Comparison of ENCODE assay signal across 8 cellular contexts in the genomic region with DNA sequence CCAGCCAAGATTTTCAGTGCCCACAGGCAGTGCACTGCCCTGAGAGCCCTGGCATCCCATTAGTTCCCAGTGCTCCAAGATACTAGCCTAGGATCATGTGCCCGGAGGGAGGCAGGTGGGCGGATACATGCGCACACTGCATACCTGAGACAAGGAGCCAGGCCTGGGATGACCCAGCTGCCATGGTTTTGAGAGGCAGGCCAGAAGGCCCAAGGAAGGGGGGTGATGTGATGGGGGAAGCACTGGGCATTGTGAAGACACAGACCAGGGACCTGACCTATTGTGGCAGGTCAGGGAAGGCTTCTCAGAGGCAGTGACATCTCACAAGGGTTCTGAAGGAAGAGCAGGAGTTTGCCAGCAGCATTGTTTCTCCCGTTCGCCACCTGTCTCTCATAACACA. TPM values are rescaled to one million over a fixed set of nuclear protein-coding genes. Genes with fewer than 3 reads are reported as not detected.
DNase-seq lines count a peak whose midpoint lies in the region; ATAC-seq and TF ChIP-seq lines count a peak whose summit lies in the region.

No MANE protein-coding gene starts in this region.

- no peaks in the 10 kb centered on the region for H3K27me3 Mint-ChIP-seq in activated naive CD8-positive, alpha-beta T cell treated with anti-CD3 and anti-CD28 coated beads, Interleukin-2, amount 50 U/mL, for 24 hours

- H3K36me3 Mint-ChIP-seq in activated naive CD8-positive, alpha-beta T cell treated with anti-CD3 and anti-CD28 coated beads, Interleukin-2, amount 50 U/mL, for 24 hours (ENCODE audit: low read depth) = peaks cover 71% of the 10 kb centered on the region

- H3K36me3 ChIP-seq in left ventricle myocardium inferior (peaks cover 51% of the 10 kb centered on the region), right lobe of liver (peaks cover 19 to 44% (median 26%) of the 10 kb centered on the region in 4 donors), urinary bladder (ENCODE audit: insufficient read depth) (peaks cover 2% of the 10 kb centered on the region)

- TF ChIP-seq POLR2A in right lobe of liver (IDR thresholded peaks at IDR 0.05) = peak; percentile 6

- TF ChIP-seq CTCF in left ventricle myocardium inferior (IDR thresholded peaks at IDR 0.05; ENCODE audit: borderline replicate concordance) (no peak), right lobe of liver (IDR thresholded peaks at IDR 0.05) (no peak)

- H3K27me3 ChIP-seq in left ventricle myocardium inferior (ENCODE audit: low read depth) (no peaks in the 10 kb centered on the region), right lobe of liver (no peaks in the 10 kb centered on the region)

- DNase-seq in left ventricle myocardium inferior (no peak), Right ventricle myocardium superior (no peak), right lobe of liver (peak in 1 of 3 donors; percentile 46), NCI-H1105 (lab: John Stamatoyannopoulos, UW) (no peak)
- no peak for DNase-seq in activated naive CD8-positive, alpha-beta T cell treated with anti-CD3 and anti-CD28 coated beads, Interleukin-2, amount 50 U/mL, for 24 hours

- H3K27ac Mint-ChIP-seq in activated naive CD8-positive, alpha-beta T cell treated with anti-CD3 and anti-CD28 coated beads, Interleukin-2, amount 50 U/mL, for 24 hours = peak overlapping the region; percentile 98

- H3K4me3 ChIP-seq in left ventricle myocardium inferior (peak overlapping the region; percentile 83), right lobe of liver (peak overlapping the region in 2 of 3 donors; percentile 85 to 86), urinary bladder (ENCODE audit: low read depth, low read length) (no peak overlapping the region)

- H3K4me1 ChIP-seq in left ventricle myocardium inferior (peaks cover 77% of the 10 kb centered on the region), right lobe of liver (peaks cover 0 to 63% (median 24%) of the 10 kb centered on the region in 4 donors), urinary bladder (ENCODE audit: insufficient read depth) (no peaks in the 10 kb centered on the region)

- H3K27ac ChIP-seq in left ventricle myocardium inferior (replicated peaks) (peak overlapping the region; percentile 91), right lobe of liver (peak overlapping the region; percentile 94 to 100 (median 98)), urinary bladder (ENCODE audit: low read depth) (peak overlapping the region; percentile 13)

- H3K9me3 ChIP-seq in left ventricle myocardium inferior (replicated peaks) (no peaks in the 10 kb centered on the region), right lobe of liver (no peaks in the 10 kb centered on the region)

- intact Hi-C loops in left ventricle myocardium inferior (cut with micrococcal nuclease) = no loop called here
- intact Hi-C loops in Right ventricle myocardium superior (cut with DNase I) = no loop called here
- intact Hi-C loops in right lobe of liver (cut with DNase I) = no loop called here

- ATAC-seq in Right ventricle myocardium superior (ENCODE audit: poor library complexity) (no peak), right lobe of liver (no peak), HG02840 (IDR thresholded peaks at IDR 0.05; ENCODE audit: low FRiP score, unreplicated experiment) (no peak), HG02763 (IDR thresholded peaks at IDR 0.05; ENCODE audit: unreplicated experiment) (no peak)
- ATAC-seq in activated naive CD8-positive, alpha-beta T cell treated with anti-CD3 and anti-CD28 coated beads, Interleukin-2, amount 50 U/mL, for 24 hours = no peak

- H3K4me1 Mint-ChIP-seq in activated naive CD8-positive, alpha-beta T cell treated with anti-CD3 and anti-CD28 coated beads, Interleukin-2, amount 50 U/mL, for 24 hours = peaks cover 50% of the 10 kb centered on the region

- WGBS in right lobe of liver (ENCODE audit: insufficient coverage, low coverage, low lambda C conversion rate, missing lambda C conversion rate) = 66% methylated on average over 3 of the region's 5 CpGs
- 92% methylated on average over 5 of the region's 5 CpGs for WGBS in urinary bladder

- peak overlapping the region; percentile 98 for H3K4me3 Mint-ChIP-seq in activated naive CD8-positive, alpha-beta T cell treated with anti-CD3 and anti-CD28 coated beads, Interleukin-2, amount 50 U/mL, for 24 hours

- H3K9me3 Mint-ChIP-seq in activated naive CD8-positive, alpha-beta T cell treated with anti-CD3 and anti-CD28 coated beads, Interleukin-2, amount 50 U/mL, for 24 hours = no peaks in the 10 kb centered on the region

RNA-seq across cellular contexts. Expression of a gene that starts 3.6 kb away (rescaled TPM):
- 4.9 TPM for total RNA-seq in left ventricle myocardium inferior
- 4.2 TPM for total RNA-seq in Right ventricle myocardium superior
- total RNA-seq in right lobe of liver = 10 to 100 TPM in 3 of 6 experiments, 1 to 10 TPM in 3; 2.7 to 21.9 (median 8.3) TPM
- 4.2 TPM for total RNA-seq in urinary bladder
- polyA plus RNA-seq in urinary bladder = 10.9 TPM

RNA-seq across cellular contexts. Expression of a gene that starts 36.6 kb away (rescaled TPM):
- total RNA-seq in left ventricle myocardium inferior (34.1 TPM), Right ventricle myocardium superior (34.6 TPM), right lobe of liver (10 to 100 TPM; 12.9 to 55.9 (median 32.8) TPM), urinary bladder (62.5 TPM)
- polyA plus RNA-seq in urinary bladder = 65.5 TPM

Comparison
In these comparisons a context has a peak if more than half of its experiments do, and no peak if none do; other contexts are left out.
1. H3K27ac ChIP-seq: peak in every context shown above with its lines; median percentile 98 in right lobe of liver; 91 in left ventricle myocardium inferior; 13 in urinary bladder.